ENCODE assay signal across 12 cellular contexts in genomic region chr21:29130234-29130993, GRCh38. TPM values are rescaled to one million over a fixed set of nuclear protein-coding genes. Genes with fewer than 3 reads are reported as not detected.
DNase-seq lines count a peak whose midpoint lies in the region; ATAC-seq, FAIRE-seq and TF ChIP-seq lines count a peak whose summit lies in the region.
"Had no signal": no experiment of that assay in that cellular context is flagged by ENCODE, and none has a peak within 500 bp of the region (broad histone marks: within the 10 kb centered on the region; RNA-seq: fewer than 3 reads in every experiment).

Gene MAP3K7CL (plus strand): TSS chr21:29130644. CDS start chr21:29133345, 2,701 bp downstream.

- H3K4me2 ChIP-seq in K562 (ENCODE audit: insufficient read depth, low read length), result no peak within 1 kb of the TSS

- peak; percentile 59 for ATAC-seq in stimulated activated naive CD8-positive, alpha-beta T cell treated with anti-CD3 and anti-CD28 coated beads, Interleukin-15, amount 100 ng/mL, for 72 hours
- no peak for ATAC-seq in stimulated activated naive CD8-positive, alpha-beta T cell treated with anti-CD3 and anti-CD28 coated beads, Interleukin-15, Interleukin-2, amounts not matched to agents 100 U/mL and 50 U/mL, for 24 hours
- ATAC-seq in K562, result peak; percentile 60
- no peak for ATAC-seq in HG03175 (IDR thresholded peaks at IDR 0.05; ENCODE audit: unreplicated experiment)
- ATAC-seq: activated T-cell treated with anti-CD3 and anti-CD28 coated beads, Interleukin-2, amount 50 U/mL, for 4 hours had no signal

- H3K79me2 ChIP-seq in K562 (ENCODE audit: control insufficient read depth, insufficient read depth, low read length), result no peaks in the 10 kb centered on the region

- CTCF ChIA-PET in K562 (lab: Yijun Ruan, JAX; ENCODE audit: low intra/inter-chr PET ratio), result no interaction called here

- no peak within 1 kb of the TSS for H2AFZ ChIP-seq in K562 (ENCODE audit: low read depth, low read length)

- no peak for TF ChIP-seq CTCF in K562 (IDR thresholded peaks at IDR 0.05 in 2 of 3, conservative IDR thresholded peaks at IDR 0.05 in 1 of 3; ENCODE audit: insufficient read depth in 2 of 3, low read depth in 1 of 3, low read length in 3 of 3)
- TF ChIP-seq CTCF in lower leg skin (IDR thresholded peaks at IDR 0.05), result no peak

- in situ Hi-C loops in K562 (cut with MboI), result no loop called here

- TF ChIP-seq EP300 in K562 (IDR thresholded peaks at IDR 0.05; ENCODE audit: low read length), result no peak

- TF ChIP-seq POLR2A in K562 (conservative IDR thresholded peaks at IDR 0.05) (no peak), lower leg skin (IDR thresholded peaks at IDR 0.05) (no peak)

- DNase-seq in stimulated activated naive CD8-positive, alpha-beta T cell treated with anti-CD3 and anti-CD28 coated beads, Interleukin-15, amount 100 ng/mL, for 72 hours, result peak in 1 of 2 donors; percentile 13
- no peak for DNase-seq in stimulated activated naive CD8-positive, alpha-beta T cell treated with anti-CD3 and anti-CD28 coated beads, Interleukin-15, Interleukin-2, amounts not matched to agents 100 U/mL and 50 U/mL, for 24 hours
- peak in 1 of 4 experiments; percentile 37 for DNase-seq in K562 (ENCODE audit: extremely low read depth in 1 of 4, low spot score in 3 of 4)
- peak; percentile 69 to 89 for DNase-seq in lower leg skin (ENCODE audit: low spot score in 2 of 2)
- DNase-seq in NCI-H2227 (lab: John Stamatoyannopoulos, UW; ENCODE audit: unreplicated experiment), result no peak
- DNase-seq in activated CD8-positive, alpha-beta memory T cell treated with anti-CD3 and anti-CD28 coated beads for 24 hours, result no peak
- no peak for DNase-seq in iPS-NIHi7 (ENCODE audit: extremely low spot score)
- DNase-seq: activated T-cell treated with anti-CD3 and anti-CD28 coated beads, Interleukin-2, amount 50 U/mL, for 4 hours had no signal

- intact Hi-C loops in K562 (cut with micrococcal nuclease) (no loop called here), lower leg skin (cut with DNase I; ENCODE audit: low total_unique reads) (no loop called here)

- no peak for TF ChIP-seq RAD21 in K562 (CRISPR knock-in tag; conservative IDR thresholded peaks at IDR 0.05 in 1 of 2, IDR thresholded peaks at IDR 0.05 in 1 of 2)

- H3K27ac Mint-ChIP-seq in stimulated activated naive CD8-positive, alpha-beta T cell treated with anti-CD3 and anti-CD28 coated beads, Interleukin-15, amount 100 ng/mL, for 72 hours, result no peak within 1 kb of the TSS
- H3K27ac Mint-ChIP-seq: mesothelial cell of epicardium had no signal

- H3K4me3 ChIP-seq in K562 (no peak within 1 kb of the TSS), lower leg skin (ENCODE audit: low read depth, poor library complexity, severe bottlenecking) (no peak within 1 kb of the TSS)
- H3K4me3 ChIP-seq: thyroid gland had no signal

- H3K27ac ChIP-seq in K562 (ENCODE audit: extremely low read depth, low read depth, low read length), result no peak within 1 kb of the TSS
- H3K27ac ChIP-seq: C4-2B, thyroid gland had no signal

- H3K27me3 ChIP-seq in K562 (ENCODE audit: control insufficient read depth in 2 of 2, insufficient read depth in 2 of 2, low read length in 2 of 2), result peaks cover 21 to 25% of the 10 kb centered on the region in 2 experiments; a peak in 4 of 5 replicates
- H3K27me3 ChIP-seq: thyroid gland had no signal

- no peaks in the 10 kb centered on the region for H3K27me3 Mint-ChIP-seq in stimulated activated naive CD8-positive, alpha-beta T cell treated with anti-CD3 and anti-CD28 coated beads, Interleukin-15, amount 100 ng/mL, for 72 hours

- no peaks in the 10 kb centered on the region for H3K9me1 ChIP-seq in K562 (ENCODE audit: control insufficient read depth, insufficient read depth, low read length)

- 0% methylated on average over 9 of the region's 12 CpGs for WGBS in K562 (ENCODE audit: insufficient coverage, low coverage, missing lambda C conversion rate)
- 45 to 57% methylated on average over 12 of the region's 12 CpGs for WGBS in lower leg skin, 2 donors

- POLR2A ChIA-PET in K562 (lab: Yijun Ruan, JAX), result no interaction called here

- H3K9ac ChIP-seq in K562 (ENCODE audit: insufficient read depth in 1 of 2, low read depth in 2 of 2, low read length in 2 of 2), result no peak within 1 kb of the TSS

- no peaks in the 10 kb centered on the region for H3K9me3 ChIP-seq in K562 (replicated peaks; ENCODE audit: control insufficient read depth, insufficient read depth, low read depth, low read length)
- H3K9me3 ChIP-seq: thyroid gland had no signal

- H3K4me1 Mint-ChIP-seq in stimulated activated naive CD8-positive, alpha-beta T cell treated with anti-CD3 and anti-CD28 coated beads, Interleukin-15, amount 100 ng/mL, for 72 hours, result no peaks in the 10 kb centered on the region

- H3K4me3 Mint-ChIP-seq in stimulated activated naive CD8-positive, alpha-beta T cell treated with anti-CD3 and anti-CD28 coated beads, Interleukin-15, amount 100 ng/mL, for 72 hours, result no peak within 1 kb of the TSS
- H3K4me3 Mint-ChIP-seq: activated T-cell treated with anti-CD3 and anti-CD28 coated beads, Interleukin-2, amount 50 U/mL, for 4 hours; mesothelial cell of epicardium had no signal

- no peaks in the 10 kb centered on the region for H3K4me1 ChIP-seq in K562 (replicated peaks in 1 of 2; ENCODE audit: control insufficient read depth in 2 of 2, insufficient read depth in 2 of 2, low read length in 2 of 2)
- H3K4me1 ChIP-seq: thyroid gland had no signal

- BruUV-seq in K562 (replicated peaks; lab: Mats Ljungman, UMichigan), result no TSS peak

- no peaks in the 10 kb centered on the region for H4K20me1 ChIP-seq in K562 (replicated peaks; ENCODE audit: control insufficient read depth, insufficient read depth, low read length)

- FAIRE-seq in K562 (lab: Jason Lieb, UNC), result no peak

- no peaks in the 10 kb centered on the region for H3K36me3 ChIP-seq in K562 (ENCODE audit: control insufficient read depth, insufficient read depth, low read length)
- H3K36me3 ChIP-seq: thyroid gland had no signal

- H3K9me3 Mint-ChIP-seq in stimulated activated naive CD8-positive, alpha-beta T cell treated with anti-CD3 and anti-CD28 coated beads, Interleukin-15, amount 100 ng/mL, for 72 hours, result no peaks in the 10 kb centered on the region
- H3K9me3 Mint-ChIP-seq: activated T-cell treated with anti-CD3 and anti-CD28 coated beads, Interleukin-2, amount 50 U/mL, for 4 hours had no signal

TF ChIP-seq in K562, 482 proteins besides CTCF, POLR2A, EP300 and RAD21 (continues in another document):
- TF ChIP-seq FOSL1 (tag; conservative IDR thresholded peaks at IDR 0.05) (peak; percentile 28; the same call in 1 of the 2 replicates), MAFG (tag; conservative IDR thresholded peaks at IDR 0.05) (peak; percentile 44; the same call in 1 of the 2 replicates), PRMT5 (CRISPR knock-in tag; IDR thresholded peaks at IDR 0.05) (no peak), ARID1B (IDR thresholded peaks at IDR 0.05) (0 out of 2 replicates have a peak, but pooled peaks have one; percentile 25), ZNF316 (IDR thresholded peaks at IDR 0.05) (peak; percentile 56; the same call in 1 of the 2 replicates), TCF3 (CRISPR knock-in tag; IDR thresholded peaks at IDR 0.05) (peak; percentile 24; the same call in 1 of the 2 replicates), GATAD2A (IDR thresholded peaks at IDR 0.05) (no peak), NBN (IDR thresholded peaks at IDR 0.05; ENCODE audit: low read depth) (no peak), CBFA2T3 (IDR thresholded peaks at IDR 0.05) (peak; percentile 65), C11orf30 (IDR thresholded peaks at IDR 0.05; ENCODE audit: low read depth) (peak; percentile 24; the same call in 1 of the 2 replicates), CBFA2T2 (conservative IDR thresholded peaks at IDR 0.05) (peak; percentile 42; the same call in 1 of the 2 replicates), ZNF79 (CRISPR knock-in tag; IDR thresholded peaks at IDR 0.05; ENCODE audit: low read depth) (no peak), TEAD4 (IDR thresholded peaks at IDR 0.05; ENCODE audit: low read length) (peak; percentile 44; the same call in 1 of the 2 replicates), TEAD4 (CRISPR knock-in tag; IDR thresholded peaks at IDR 0.05; ENCODE audit: borderline replicate concordance) (no peak), FOXJ3 (CRISPR knock-in tag; IDR thresholded peaks at IDR 0.05) (no peak), MYBL2 (IDR thresholded peaks at IDR 0.05; ENCODE audit: low read depth) (no peak), MYBL2 (CRISPR knock-in tag; IDR thresholded peaks at IDR 0.05; ENCODE audit: borderline replicate concordance) (no peak), NFE2 (IDR thresholded peaks at IDR 0.05; ENCODE audit: low read depth) (0 out of 2 replicates have a peak, but pooled peaks have one; percentile 22)

RNA-seq across cellular contexts. Expression of gene MAP3K7CL, which starts in this region (rescaled TPM):
- 0.14 TPM in 1 of 2 replicates, not detected in the other for total RNA-seq in K562 (2011; cell fraction: chromatin; rRNA removed; ENCODE audit: low replicate concordance)
- total RNA-seq in K562 (2011; cell fraction: nucleolus; rRNA removed), result 0.50 TPM in 1 of 2 replicates, not detected in the other
- total RNA-seq in K562 (2011; cell fraction: nucleoplasm; rRNA removed), result not detected in 2 replicates
- total RNA-seq in K562 (2014; rRNA removed) (not detected in 2 replicates), K562 (2014; rRNA removed; fragmentation: Illumina TruSeq; extraction: Trizol) (not detected in 2 replicates), K562 (2015; rRNA removed; fragmentation: Illumina TruSeq; extraction: Trizol) (not detected in 2 replicates), K562 (2021) (0.13 TPM in 1 of 2 replicates, not detected in the other), lower leg skin (10 to 100 TPM in 2 of 4 donors, 1 to 10 TPM in 2; 4.6 to 17.1 (median 8.8) TPM)
- polyA plus RNA-seq in K562 (2011; rRNA removed) (0.07 and 0.14 TPM in 2 replicates), K562 (2014; fragmentation: Illumina TruSeq; extraction: Trizol) (0.10 TPM in 1 of 2 replicates, not detected in the other), K562 (2014; fragmentation: Nextera tagmentation; extraction: Ambion mirVana) (under 1 TPM in 1 of 2 experiments, not detected in 1; 0.15 TPM), K562 (2014; rRNA removed) (0.13 TPM in 1 of 2 replicates, not detected in the other)
- 0.06 TPM in 1 of 2 replicates, not detected in the other for polyA plus RNA-seq in K562 (2011; cell fraction: cytosol; rRNA removed)
- 0.32 TPM in 1 of 2 replicates, not detected in the other for polyA plus RNA-seq in K562 (2011; cell fraction: nucleus; rRNA removed)
- 0.04 and 0.12 TPM in 2 replicates for polyA plus RNA-seq in K562 (2012)
- not detected in 2 replicates for polyA minus RNA-seq in K562 (2011; rRNA and poly(A)+ RNA removed)
- not detected in 2 replicates for polyA minus RNA-seq in K562 (2011; cell fraction: cytosol; rRNA and poly(A)+ RNA removed)
- not detected in 2 replicates for polyA minus RNA-seq in K562 (2011; cell fraction: nucleus; rRNA and poly(A)+ RNA removed)

Comparison
In these comparisons a context has a peak if more than half of its experiments do, and no peak if none do; other contexts are left out.
1. Peak in ATAC-seq in K562; RNA of the gene not detected or under 1 TPM.
2. DNase-seq: peak in lower leg skin (2 of 2); none in stimulated activated naive CD8-positive, alpha-beta T cell treated with anti-CD3 and anti-CD28 coated beads, Interleukin-15, Interleukin-2, amounts not matched to agents 100 U/mL and 50 U/mL, for 24 hours (single experiment), NCI-H2227 (single experiment), activated CD8-positive, alpha-beta memory T cell treated with anti-CD3 and anti-CD28 coated beads for 24 hours (single experiment) and iPS-NIHi7 (single experiment).